8 cellular contexts compared by ENCODE assay signal in the genomic region with DNA sequence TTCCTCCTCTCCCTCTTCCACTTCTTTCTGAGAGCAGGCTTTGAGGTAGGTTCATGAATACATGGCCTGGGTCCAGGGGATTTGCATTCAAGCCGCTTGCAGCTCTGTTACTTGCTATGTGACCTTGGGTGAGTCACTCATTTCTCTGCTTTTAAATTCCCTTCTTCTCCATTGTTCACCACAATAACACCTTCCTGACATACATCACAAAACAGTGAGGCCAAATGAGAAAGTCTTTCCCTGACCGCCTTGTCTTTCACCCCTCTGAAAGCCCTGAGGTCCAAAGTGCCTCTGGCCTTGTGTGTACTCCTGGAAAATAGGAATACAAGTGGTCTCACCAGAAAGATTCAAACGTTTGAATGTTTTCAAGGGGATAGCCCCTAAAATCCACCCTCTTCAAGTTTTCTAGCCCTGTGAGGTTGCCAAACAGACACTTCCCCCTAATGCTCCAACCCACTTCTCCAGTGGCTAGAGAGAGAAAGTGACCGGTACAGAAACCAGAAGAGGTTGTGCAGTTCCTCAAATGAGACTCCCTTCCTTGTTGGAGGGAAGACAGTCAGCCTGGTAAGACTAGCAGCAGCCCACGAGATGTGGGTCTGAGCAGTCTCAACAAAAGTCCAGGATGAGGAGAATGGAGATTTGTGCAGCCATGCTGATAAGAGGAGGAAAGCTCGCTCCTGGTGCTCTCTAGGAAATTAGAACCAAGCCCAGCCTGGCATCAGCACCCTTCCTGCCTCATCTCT.
DNase-seq lines count a peak whose midpoint lies in the region; ATAC-seq and TF ChIP-seq lines count a peak whose summit lies in the region.

No MANE protein-coding gene starts in this region.

- H3K27ac Mint-ChIP-seq in nephron progenitor cell, result peak overlapping the region; percentile 97

- no peak for ATAC-seq in GM18907 (IDR thresholded peaks at IDR 0.05; ENCODE audit: unreplicated experiment)
- no peak for ATAC-seq in GM19463 (IDR thresholded peaks at IDR 0.05; ENCODE audit: unreplicated experiment)

- H3K36me3 ChIP-seq in OCI-LY3 (replicated peaks; ENCODE audit: low read depth, low read length), result peaks cover 37% of the 10 kb centered on the region

- 0 out of 2 replicates have a peak, but pooled peaks cover 3% of the 10 kb centered on the region for H3K79me2 ChIP-seq in OCI-LY3 (ENCODE audit: low read length)

- H3K27me3 ChIP-seq in OCI-LY3 (ENCODE audit: low read depth, low read length), result no peaks in the 10 kb centered on the region

- H3K27me3 Mint-ChIP-seq in nephron progenitor cell (ENCODE audit: low read depth, poor library complexity), result peaks cover 7% of the 10 kb centered on the region

- H3K9me3 ChIP-seq in OCI-LY3 (ENCODE audit: insufficient read depth, low read length), result no peaks in the 10 kb centered on the region

- no peaks in the 10 kb centered on the region for H3K36me3 Mint-ChIP-seq in nephron progenitor cell (ENCODE audit: low read depth)

- H3K4me1 Mint-ChIP-seq in nephron progenitor cell, result peaks cover 50% of the 10 kb centered on the region

- TF ChIP-seq CTCF in OCI-LY3 (IDR thresholded peaks at IDR 0.05; ENCODE audit: low read depth, low read length), result no peak
- no peak for TF ChIP-seq CTCF in epithelial cell of proximal tubule (conservative IDR thresholded peaks at IDR 0.05; ENCODE audit: low read depth, low read length)
- no peak for TF ChIP-seq CTCF in nephron progenitor cell (IDR thresholded peaks at IDR 0.05)

- H2AFZ ChIP-seq in OCI-LY3 (ENCODE audit: low read depth, low read length), result no peak overlapping the region

- H3K4me1 ChIP-seq in OCI-LY3 (ENCODE audit: low read length), result peaks cover 82% of the 10 kb centered on the region

- peak overlapping the region; percentile 64 for H3K4me3 ChIP-seq in OCI-LY3 (ENCODE audit: low read length)
- peak overlapping the region; percentile 62 for H3K4me3 ChIP-seq in epithelial cell of proximal tubule (ENCODE audit: low read depth, low read length)

- no peaks in the 10 kb centered on the region for H3K9me3 Mint-ChIP-seq in nephron progenitor cell

- peak overlapping the region; percentile 96 for H3K9ac ChIP-seq in OCI-LY3 (ENCODE audit: low read length)

- peak overlapping the region; percentile 66 for H3K4me3 Mint-ChIP-seq in nephron progenitor cell

- DNase-seq in GDM1 (lab: John Stamatoyannopoulos, UW) (peak; percentile 24), epithelial cell of proximal tubule (ENCODE audit: low read depth) (peak; percentile 90), nephron progenitor cell (no peak), NCI-H524 treated with DMSO at 0.1 percent for 48 hours (lab: John Stamatoyannopoulos, UW) (no peak)
- DNase-seq in stimulated activated CD4-positive, alpha-beta T cell treated with anti-CD3 and anti-CD28 coated beads, Interleukin-4, amount 100 ng/mL, for 4 hours, result no peak

- no peaks in the 10 kb centered on the region for H4K20me1 ChIP-seq in OCI-LY3 (ENCODE audit: insufficient read depth, low read length)

- H3K27ac ChIP-seq in OCI-LY3 (ENCODE audit: low read length), result peak overlapping the region; percentile 97

- H3K4me2 ChIP-seq in OCI-LY3 (ENCODE audit: low read length), result peak overlapping the region; percentile 84

Comparison
In these comparisons a context has a peak if more than half of its experiments do, and no peak if none do; other contexts are left out.
1. DNase-seq: peak in GDM1 (single experiment) and epithelial cell of proximal tubule (single experiment); none in nephron progenitor cell (single experiment), stimulated activated CD4-positive, alpha-beta T cell treated with anti-CD3 and anti-CD28 coated beads, Interleukin-4, amount 100 ng/mL, for 4 hours (0 of 2) and NCI-H524 treated with DMSO at 0.1 percent for 48 hours (single experiment).